In the genomic region with DNA sequence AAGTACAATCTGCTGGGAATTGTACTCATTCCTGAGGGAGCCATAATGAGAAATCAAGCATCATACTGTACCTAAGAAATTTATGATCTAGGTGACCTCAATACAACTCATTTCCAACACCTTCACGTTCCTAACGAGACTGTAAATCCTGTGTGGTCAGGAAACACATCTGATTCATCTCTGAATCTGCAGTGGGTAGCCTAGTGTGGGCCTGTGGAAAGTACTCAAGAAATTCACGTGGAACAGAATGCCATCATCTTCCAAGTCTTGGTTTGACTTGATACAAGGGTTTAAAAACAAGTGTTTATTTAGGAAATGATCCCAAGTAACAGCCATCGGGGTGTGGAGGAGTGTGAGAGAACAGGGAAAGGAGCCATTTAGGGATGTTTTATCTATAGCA, we compare ENCODE assay signal across 17 cellular contexts.
DNase-seq lines count a peak whose midpoint lies in the region; ATAC-seq and TF ChIP-seq lines count a peak whose summit lies in the region.
"Had no signal": no experiment of that assay in that cellular context is flagged by ENCODE, and none has a peak within 500 bp of the region (broad histone marks: within the 10 kb centered on the region; RNA-seq: fewer than 3 reads in every experiment).

No MANE protein-coding gene starts in this region.

- H3K4me3 ChIP-seq in PC-3 (ENCODE audit: low read length) (no peak overlapping the region), neural cell (ENCODE audit: low read length) (no peak overlapping the region)
- H3K4me3 ChIP-seq: BLaER1, GM23338 had no signal

- H2AK5ac ChIP-seq in H9 (ENCODE audit: insufficient read length, low read length) = no peak overlapping the region

- WGBS in H9 (ENCODE audit: extremely low coverage, insufficient read length, low lambda C conversion rate) = no CpG with 5 or more reads among the region's 4 CpGs

- CTCF ChIA-PET in PC-3 (lab: Charles Lee) = no interaction called here

- no peak overlapping the region for H3K27ac ChIP-seq in PC-3 (ENCODE audit: low read length)
- H3K27ac ChIP-seq in neural cell (ENCODE audit: low read length) = peak overlapping the region; percentile 17
- no peak overlapping the region for H3K27ac ChIP-seq in H9 (ENCODE audit: insufficient read length, low read depth, low read length)
- H3K27ac ChIP-seq: BLaER1 had no signal

- H3K27me3 Mint-ChIP-seq in H9 (ENCODE audit: low read depth) = no peaks in the 10 kb centered on the region; the same call in 1 of the 2 replicates

- H3K4me2 ChIP-seq in PC-3 (ENCODE audit: low read length) (no peak overlapping the region), neural cell (ENCODE audit: low read length) (no peak overlapping the region), H9 (ENCODE audit: insufficient read depth, insufficient read length, low read length) (no peak overlapping the region)
- H3K4me2 ChIP-seq: BLaER1, GM23338 had no signal

- H4K20me1 ChIP-seq in PC-3 (ENCODE audit: low read length) (no peaks in the 10 kb centered on the region), neural cell (ENCODE audit: insufficient read depth) (no peaks in the 10 kb centered on the region), H9 (ENCODE audit: control insufficient read depth, insufficient read depth, insufficient read length) (no peaks in the 10 kb centered on the region)
- H4K20me1 ChIP-seq: BLaER1 had no signal

- H3K4me3 Mint-ChIP-seq in H9 = no peak overlapping the region
- H3K4me3 Mint-ChIP-seq: CD8-positive, alpha-beta memory T cell; GM23338 had no signal

- intact Hi-C loops in PC-3 (cut with micrococcal nuclease) (no loop called here), posterior vena cava (cut with DNase I) (no loop called here)

- no peaks in the 10 kb centered on the region for H3K36me3 Mint-ChIP-seq in H9 (ENCODE audit: insufficient read depth in 1 of 3, low read depth in 3 of 3)
- H3K36me3 Mint-ChIP-seq: CD8-positive, alpha-beta memory T cell had no signal

- no peak for TF ChIP-seq RAD21 in neural cell (conservative IDR thresholded peaks at IDR 0.05)

- H3K9me3 ChIP-seq in PC-3 (ENCODE audit: low read length) (no peaks in the 10 kb centered on the region), neural cell (ENCODE audit: low read length) (no peaks in the 10 kb centered on the region), H9 (ENCODE audit: control insufficient read depth, low read depth, low read length) (no peaks in the 10 kb centered on the region)
- H3K9me3 ChIP-seq: BLaER1, Caco-2 had no signal

- H3K79me1 ChIP-seq in H9 (ENCODE audit: insufficient read depth, low read depth, low read length, poor library complexity, severe bottlenecking) = no peaks in the 10 kb centered on the region

- H3K4me1 ChIP-seq in PC-3 (ENCODE audit: insufficient read depth, low read length) = no peaks in the 10 kb centered on the region
- no peaks in the 10 kb centered on the region for H3K4me1 ChIP-seq in H9 (ENCODE audit: insufficient read depth, low read length)
- H3K4me1 ChIP-seq: Caco-2 had no signal

- H3K9me2 ChIP-seq in PC-3 (replicated peaks; ENCODE audit: low read length) (no peaks in the 10 kb centered on the region), neural cell (ENCODE audit: insufficient read depth, low read length) (no peaks in the 10 kb centered on the region)

- no peak for TF ChIP-seq CTCF in PC-3 (conservative IDR thresholded peaks at IDR 0.05; ENCODE audit: low read depth, low read length)
- TF ChIP-seq CTCF in neural cell (IDR thresholded peaks at IDR 0.05; ENCODE audit: poor library complexity, severe bottlenecking) = no peak
- no peak for TF ChIP-seq CTCF in H9 (conservative IDR thresholded peaks at IDR 0.05)

- no peak overlapping the region for H3K56ac ChIP-seq in H9 (ENCODE audit: insufficient read length, low read depth, low read length)

- no peak overlapping the region for H2BK5ac ChIP-seq in H9 (ENCODE audit: insufficient read length, low read length)

- DNase-seq in DMS79 (lab: John Stamatoyannopoulos, UW) (peak; percentile 5), PC-3 (peak; percentile 7), inferior parietal cortex (ENCODE audit: extremely low spot score) (peak; percentile 44), H9 (no peak), posterior vena cava (ENCODE audit: low spot score) (no peak)
- DNase-seq: 8988T; AML-193; Caco-2; CD8-positive, alpha-beta memory T cell; H7; IMR-90; KBM-7 had no signal

- H3F3A ChIP-seq in PC-3 (ENCODE audit: low read length, unreplicated experiment) (no peaks in the 10 kb centered on the region), neural cell (ENCODE audit: insufficient read depth, low read length, poor library complexity, severe bottlenecking) (no peaks in the 10 kb centered on the region)

- no peak overlapping the region for H2BK15ac ChIP-seq in H9 (ENCODE audit: low read depth, low read length)

- H4K8ac ChIP-seq in H9 (replicated peaks; ENCODE audit: insufficient read length, low read depth, low read length) = no peak overlapping the region

- H2BK20ac ChIP-seq in H9 (ENCODE audit: low read depth, low read length, poor library complexity, severe bottlenecking) = no peak overlapping the region

- ATAC-seq in PC-3 = no peak
- no peak for ATAC-seq in HG03159 (IDR thresholded peaks at IDR 0.05; ENCODE audit: unreplicated experiment)
- no peak for ATAC-seq in GM19452 (IDR thresholded peaks at IDR 0.05; ENCODE audit: unreplicated experiment)
- ATAC-seq: GM23338 had no signal

- no peak overlapping the region for H2AFZ ChIP-seq in PC-3 (ENCODE audit: low read length)
- no peak overlapping the region for H2AFZ ChIP-seq in neural cell (ENCODE audit: low read depth, low read length)
- no peak overlapping the region for H2AFZ ChIP-seq in H9 (ENCODE audit: low read length)
- H2AFZ ChIP-seq: GM23338 had no signal

- no peaks in the 10 kb centered on the region for H3K9me3 Mint-ChIP-seq in H9

- H3K36me3 ChIP-seq in PC-3 (ENCODE audit: low read depth, low read length) = no peaks in the 10 kb centered on the region
- H3K36me3 ChIP-seq in neural cell (ENCODE audit: insufficient read depth, low read length) = no peaks in the 10 kb centered on the region
- H3K36me3 ChIP-seq: BLaER1 had no signal

- H3K9ac ChIP-seq in PC-3 (ENCODE audit: low read length) = no peak overlapping the region
- no peak overlapping the region for H3K9ac ChIP-seq in neural cell (ENCODE audit: low read length)
- H3K9ac ChIP-seq in H9 (ENCODE audit: extremely low read depth, insufficient read length, low read length) = no peak overlapping the region
- H3K9ac ChIP-seq: BLaER1 had no signal

- no peaks in the 10 kb centered on the region for H3K27me3 ChIP-seq in PC-3 (ENCODE audit: low read length)
- no peaks in the 10 kb centered on the region for H3K27me3 ChIP-seq in neural cell (ENCODE audit: insufficient read depth, low read depth, low read length)
- no peaks in the 10 kb centered on the region for H3K27me3 ChIP-seq in H9 (ENCODE audit: insufficient read depth, low read length)
- H3K27me3 ChIP-seq: BLaER1 had no signal

- H4K5ac ChIP-seq in H9 (ENCODE audit: insufficient read length, low read depth, low read length) = no peak overlapping the region

- BruUV-seq in PC-3 (replicated peaks; lab: Mats Ljungman, UMichigan) = no TSS peak

- no peak overlapping the region for H2BK12ac ChIP-seq in H9 (ENCODE audit: insufficient read length, low read depth, low read length)

- no peak overlapping the region for H3T11ph ChIP-seq in H9 (ENCODE audit: low read length)

- H3K18ac ChIP-seq in H9 (ENCODE audit: insufficient read length, low read depth, low read length) = no peak overlapping the region

- no peak overlapping the region for H3K14ac ChIP-seq in H9 (ENCODE audit: insufficient read depth, low read length)

- POLR2A ChIA-PET in PC-3 (lab: Charles Lee; ENCODE audit: unreplicated experiment) = no interaction called here

- H3K23me2 ChIP-seq in H9 (ENCODE audit: insufficient read length, low read depth, low read length, poor library complexity, severe bottlenecking) = no peaks in the 10 kb centered on the region

- no peak overlapping the region for H3K4ac ChIP-seq in H9 (ENCODE audit: low read depth, low read length)

- H3K27ac Mint-ChIP-seq in H9 = no peak overlapping the region
- H3K27ac Mint-ChIP-seq: CD8-positive, alpha-beta memory T cell; GM23338 had no signal

- no peak overlapping the region for H4K91ac ChIP-seq in H9 (ENCODE audit: insufficient read length, low read depth, low read length)

- H3K79me2 ChIP-seq in PC-3 (ENCODE audit: low read length) (no peaks in the 10 kb centered on the region), neural cell (replicated peaks; ENCODE audit: insufficient read depth, low read length) (no peaks in the 10 kb centered on the region), H9 (ENCODE audit: insufficient read depth, low read length) (no peaks in the 10 kb centered on the region)

- no peak overlapping the region for H3K23ac ChIP-seq in H9 (ENCODE audit: insufficient read length, low read depth, low read length)

- H3K4me1 Mint-ChIP-seq in H9 = no peaks in the 10 kb centered on the region
- H3K4me1 Mint-ChIP-seq: CD8-positive, alpha-beta memory T cell; GM23338 had no signal

- no peak overlapping the region for H2BK120ac ChIP-seq in H9 (ENCODE audit: low read depth, low read length, poor library complexity, severe bottlenecking)

- TF ChIP-seq EP300 in neural cell (conservative IDR thresholded peaks at IDR 0.05; ENCODE audit: poor library complexity, severe bottlenecking) = no peak

TF ChIP-seq in neural cell, 6 proteins besides CTCF, POLR2A, EP300 and RAD21 (continues in another document):
- TF ChIP-seq POLR2AphosphoS5 (IDR thresholded peaks at IDR 0.05) (no peak), SMC3 (conservative IDR thresholded peaks at IDR 0.05; ENCODE audit: poor library complexity) (no peak)

Comparison
In these comparisons a context has a peak if more than half of its experiments do, and no peak if none do; other contexts are left out.
1. DNase-seq: peak in DMS79 (single experiment), PC-3 (single experiment) and inferior parietal cortex (single experiment); none in H9 (single experiment) and posterior vena cava (single experiment).